Comparison of ENCODE assay signal across 19 cellular contexts in the genomic region with DNA sequence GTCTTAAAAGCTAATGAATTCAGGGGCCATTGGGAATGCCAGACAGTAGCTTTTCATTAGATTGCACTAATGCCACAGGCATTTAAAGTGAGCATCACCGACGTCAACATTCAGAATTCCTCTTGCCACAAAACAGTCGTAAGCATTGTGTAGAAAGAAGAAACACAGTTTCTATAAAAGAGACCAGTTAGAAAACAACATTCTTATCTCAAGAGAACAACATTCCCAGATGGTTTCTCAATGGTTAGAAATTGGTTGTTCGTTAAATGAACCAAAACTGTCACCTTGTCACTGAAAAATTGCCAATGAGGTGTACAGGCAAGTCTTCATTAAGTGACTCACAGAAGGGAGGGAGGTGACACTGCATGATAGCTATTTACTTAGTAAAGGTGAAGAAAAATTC.
DNase-seq lines count a peak whose midpoint lies in the region; ATAC-seq, FAIRE-seq and TF ChIP-seq lines count a peak whose summit lies in the region.
"Had no signal": no experiment of that assay in that cellular context is flagged by ENCODE, and none has a peak within 500 bp of the region (broad histone marks: within the 10 kb centered on the region; RNA-seq: fewer than 3 reads in every experiment).

No MANE protein-coding gene starts in this region.

- H3K27ac Mint-ChIP-seq in HFFc6 (peak overlapping the region; percentile 38), progenitor cell of endocrine pancreas (no peak overlapping the region)
- H3K27ac Mint-ChIP-seq: activated naive CD8-positive, alpha-beta T cell treated with anti-CD3 and anti-CD28 coated beads, Interleukin-2, amount 50 U/mL, for 24 hours; activated T-cell treated with anti-CD3 and anti-CD28 coated beads, Interleukin-2, amount 50 U/mL, for 72 hours; stimulated activated memory B cell treated with anti-CD40 and anti-IgM and Interleukin-4, amounts not matched to agents 10 μg/mL and 1 μg/mL and 100 μg/mL, for 72 hours had no signal

- H3K4me3 ChIP-seq in bronchial epithelial cell (ENCODE audit: low read depth, low read length) = no peak overlapping the region
- H3K4me3 ChIP-seq in H7 (ENCODE audit: insufficient read depth, low read depth, low read length) = no peak overlapping the region
- H3K4me3 ChIP-seq: ovary, SK-N-MC, spleen, tibial nerve had no signal

- ATAC-seq in GM21390 (IDR thresholded peaks at IDR 0.05; ENCODE audit: unreplicated experiment) = no peak
- ATAC-seq: activated naive CD8-positive, alpha-beta T cell treated with anti-CD3 and anti-CD28 coated beads, Interleukin-2, amount 50 U/mL, for 24 hours; activated T-cell treated with anti-CD3 and anti-CD28 coated beads, Interleukin-2, amount 50 U/mL, for 72 hours; left cardiac atrium; stimulated activated memory B cell treated with anti-CD40 and anti-IgM and Interleukin-4, amounts not matched to agents 10 μg/mL and 1 μg/mL and 100 μg/mL, for 72 hours had no signal

- H3K36me3 ChIP-seq in bronchial epithelial cell (ENCODE audit: control insufficient read depth, insufficient read depth, low read length) = no peaks in the 10 kb centered on the region
- H3K36me3 ChIP-seq in H7 (replicated peaks; ENCODE audit: control insufficient read depth, insufficient read depth, low read length) = no peaks in the 10 kb centered on the region
- H3K36me3 ChIP-seq: ovary, spleen, tibial nerve had no signal

- H3K27me3 ChIP-seq in bronchial epithelial cell (ENCODE audit: control insufficient read depth, insufficient read depth, low read length) = no peaks in the 10 kb centered on the region
- H3K27me3 ChIP-seq in H7 (ENCODE audit: control insufficient read depth, insufficient read depth, low read length) = no peaks in the 10 kb centered on the region
- H3K27me3 ChIP-seq: ovary, spleen, tibial nerve had no signal

- H3K27me3 Mint-ChIP-seq in HFFc6 (ENCODE audit: insufficient read depth) (no peaks in the 10 kb centered on the region), progenitor cell of endocrine pancreas (no peaks in the 10 kb centered on the region)
- H3K27me3 Mint-ChIP-seq: activated naive CD8-positive, alpha-beta T cell treated with anti-CD3 and anti-CD28 coated beads, Interleukin-2, amount 50 U/mL, for 24 hours; stimulated activated memory B cell treated with anti-CD40 and anti-IgM and Interleukin-4, amounts not matched to agents 10 μg/mL and 1 μg/mL and 100 μg/mL, for 72 hours had no signal

- H3K36me3 Mint-ChIP-seq in HFFc6 (ENCODE audit: low read depth) (no peaks in the 10 kb centered on the region), progenitor cell of endocrine pancreas (ENCODE audit: insufficient read depth) (no peaks in the 10 kb centered on the region)
- H3K36me3 Mint-ChIP-seq: stimulated activated memory B cell treated with anti-CD40 and anti-IgM and Interleukin-4, amounts not matched to agents 10 μg/mL and 1 μg/mL and 100 μg/mL, for 72 hours had no signal

- peak; percentile 17 for DNase-seq in AG08395 (ENCODE audit: low spot score)
- DNase-seq in HFFc6 = peak; percentile 61
- peak; percentile 36 for DNase-seq in bronchial epithelial cell (ENCODE audit: low read depth)
- peak; percentile 80 for DNase-seq in islet precursor cell
- no peak for DNase-seq in progenitor cell of endocrine pancreas (ENCODE audit: low spot score, unreplicated experiment)
- DNase-seq in NCI-H524 (lab: John Stamatoyannopoulos, UW) = no peak
- no peak for DNase-seq in H7
- DNase-seq: activated CD4-positive, alpha-beta T cell treated with anti-CD3 and anti-CD28 coated beads, Interleukin-2, amount 50 U/mL, for 4 hours; activated naive CD8-positive, alpha-beta T cell treated with anti-CD3 and anti-CD28 coated beads, Interleukin-2, amount 50 U/mL, for 24 hours; activated T-cell treated with anti-CD3 and anti-CD28 coated beads, Interleukin-2, amount 50 U/mL, for 72 hours; left cardiac atrium; NCI-H1694 treated with DMSO at 0.1 percent for 48 hours; ovary; spleen had no signal

- no peak for TF ChIP-seq CTCF in HFFc6 (IDR thresholded peaks at IDR 0.05)
- TF ChIP-seq CTCF in bronchial epithelial cell (IDR thresholded peaks at IDR 0.05; ENCODE audit: insufficient read depth, low read length, severe bottlenecking) = no peak
- no peak for TF ChIP-seq CTCF in progenitor cell of endocrine pancreas (IDR thresholded peaks at IDR 0.05; ENCODE audit: unreplicated experiment)

- FAIRE-seq in bronchial epithelial cell (lab: Jason Lieb, UNC) = no peak
- FAIRE-seq: colon had no signal

- peak overlapping the region; percentile 10 for H3K4me3 Mint-ChIP-seq in HFFc6
- no peak overlapping the region for H3K4me3 Mint-ChIP-seq in progenitor cell of endocrine pancreas (ENCODE audit: low read depth)
- H3K4me3 Mint-ChIP-seq: activated naive CD8-positive, alpha-beta T cell treated with anti-CD3 and anti-CD28 coated beads, Interleukin-2, amount 50 U/mL, for 24 hours; activated T-cell treated with anti-CD3 and anti-CD28 coated beads, Interleukin-2, amount 50 U/mL, for 72 hours; stimulated activated memory B cell treated with anti-CD40 and anti-IgM and Interleukin-4, amounts not matched to agents 10 μg/mL and 1 μg/mL and 100 μg/mL, for 72 hours had no signal

- no peaks in the 10 kb centered on the region for H3K9me3 Mint-ChIP-seq in HFFc6
- H3K9me3 Mint-ChIP-seq in progenitor cell of endocrine pancreas (ENCODE audit: low read depth) = no peaks in the 10 kb centered on the region
- H3K9me3 Mint-ChIP-seq: activated naive CD8-positive, alpha-beta T cell treated with anti-CD3 and anti-CD28 coated beads, Interleukin-2, amount 50 U/mL, for 24 hours had no signal

- H3K4me1 Mint-ChIP-seq in HFFc6 (ENCODE audit: low read depth) (peaks cover 14% of the 10 kb centered on the region), progenitor cell of endocrine pancreas (ENCODE audit: low read depth) (peaks cover 5% of the 10 kb centered on the region)
- H3K4me1 Mint-ChIP-seq: activated naive CD8-positive, alpha-beta T cell treated with anti-CD3 and anti-CD28 coated beads, Interleukin-2, amount 50 U/mL, for 24 hours; stimulated activated memory B cell treated with anti-CD40 and anti-IgM and Interleukin-4, amounts not matched to agents 10 μg/mL and 1 μg/mL and 100 μg/mL, for 72 hours had no signal

Comparison
In these comparisons a context has a peak if more than half of its experiments do, and no peak if none do; other contexts are left out.
1. DNase-seq: peak in AG08395 (single experiment), HFFc6 (single experiment), bronchial epithelial cell (single experiment) and islet precursor cell (single experiment); none in progenitor cell of endocrine pancreas (single experiment), NCI-H524 (0 of 2) and H7 (single experiment).